Comparison of ENCODE assay signal across 13 cellular contexts in the genomic region with DNA sequence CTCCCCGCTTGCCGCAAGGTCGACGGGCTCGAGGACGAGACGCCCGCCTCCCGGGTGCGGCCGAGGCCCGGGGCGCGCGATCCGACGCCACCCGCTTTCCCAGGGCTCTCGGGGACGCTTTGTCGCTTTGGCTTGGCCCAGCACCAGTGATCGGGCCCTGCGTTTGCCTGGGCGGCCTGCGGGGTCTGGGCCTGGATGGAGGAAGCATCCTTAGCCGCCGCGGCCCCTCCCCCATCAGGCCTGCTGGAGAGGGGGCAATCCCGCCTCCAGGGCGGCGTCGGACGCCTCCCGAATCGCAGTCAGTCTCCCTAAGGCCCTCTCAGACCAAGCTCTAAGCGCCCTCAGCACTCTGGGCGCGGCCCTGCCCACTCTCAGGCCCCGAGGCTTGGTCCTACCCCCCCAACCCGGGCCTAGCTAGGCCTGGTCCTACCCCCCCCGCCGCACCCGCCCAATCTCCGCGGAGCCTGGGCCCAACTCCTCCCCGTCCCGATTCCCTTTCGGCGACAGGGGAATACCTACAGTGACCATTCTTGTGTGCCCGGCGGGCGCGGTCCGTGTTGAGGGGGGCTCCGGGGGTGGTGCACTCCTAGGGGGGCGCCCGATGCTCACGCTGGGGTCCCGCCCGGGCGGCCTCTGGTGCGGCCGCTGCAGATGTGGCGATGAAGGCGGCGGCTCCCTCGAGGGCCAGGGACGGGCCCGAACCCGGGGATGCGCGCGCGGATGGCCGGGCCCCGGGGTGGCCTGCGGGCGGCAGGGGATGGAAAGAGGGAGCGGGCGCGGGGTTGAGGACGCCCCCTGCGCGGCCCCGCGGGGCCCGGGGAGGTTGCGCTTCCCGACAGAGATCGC. TPM values are rescaled to one million over a fixed set of nuclear protein-coding genes. Genes with fewer than 3 reads are reported as not detected.
DNase-seq lines count a peak whose midpoint lies in the region; ATAC-seq, FAIRE-seq and TF ChIP-seq lines count a peak whose summit lies in the region.
"Had no signal": no experiment of that assay in that cellular context is flagged by ENCODE, and none has a peak within 500 bp of the region (broad histone marks: within the 10 kb centered on the region; RNA-seq: fewer than 3 reads in every experiment).

No MANE protein-coding gene starts in this region.

- peak overlapping the region in 1 of 2 experiments; percentile 54; a peak in 2 of 4 replicates for H3K4me3 ChIP-seq in SK-N-SH (ENCODE audit: low read depth in 2 of 2, low read length in 1 of 2)
- H3K4me3 ChIP-seq: SJCRH30 had no signal

- H3K9me2 ChIP-seq in SK-N-SH: no peaks in the 10 kb centered on the region

- FAIRE-seq in GM12891 (lab: Jason Lieb, UNC): no peak
- FAIRE-seq: small intestine, urothelium cell line had no signal

- DNase-seq in SK-N-SH (peak; percentile 70), NCI-H1092 treated with DMSO at 0.1 percent for 48 hours (lab: John Stamatoyannopoulos, UW) (peak; percentile 34), globus pallidus (ENCODE audit: low spot score) (peak; percentile 41), substantia nigra (lab: John Stamatoyannopoulos, UW) (peak in 27 of 49 donors; percentile 15 to 93 (median 35)), GM12891 (ENCODE audit: insufficient read length, low spot score) (no peak)
- no peak for DNase-seq in NK-92 treated with Interleukin-12 subunit alpha and Interleukin-12 subunit beta, amount 100 ng/mL, for 24 hours (lab: John Stamatoyannopoulos, UW)
- DNase-seq: activated CD4-positive, CD25-positive, alpha-beta regulatory T cell; SJCRH30 had no signal

- peaks cover 25% of the 10 kb centered on the region; the same call in 1 of the 2 replicates for H3K27me3 ChIP-seq in SK-N-SH (ENCODE audit: insufficient read depth)
- H3K27me3 ChIP-seq: SJCRH30 had no signal

- H3K36me3 ChIP-seq in SK-N-SH (replicated peaks in 1 of 2; ENCODE audit: control insufficient read depth in 1 of 2, insufficient read depth in 2 of 2, low read length in 1 of 2): no peaks in the 10 kb centered on the region
- H3K36me3 ChIP-seq: SJCRH30 had no signal

- TF ChIP-seq CTCF in SK-N-SH (IDR thresholded peaks at IDR 0.05): no peak

- TF ChIP-seq POLR2A in GM12891 (IDR thresholded peaks at IDR 0.05; ENCODE audit: low read depth, low read length): no peak

- H3K9me3 ChIP-seq in SK-N-SH: no peaks in the 10 kb centered on the region
- H3K9me3 ChIP-seq: SJCRH30 had no signal

- H3K4me2 ChIP-seq in SK-N-SH: peak overlapping the region; percentile 47

- TF ChIP-seq RAD21 in SK-N-SH (IDR thresholded peaks at IDR 0.05; ENCODE audit: low read length): no peak

- no peaks in the 10 kb centered on the region for H3K79me2 ChIP-seq in SK-N-SH (ENCODE audit: insufficient read depth)

- no peak for ATAC-seq in SK-N-SH treated with all-trans-retinoic acid at 6 μM for 48 hours
- no peak for ATAC-seq in HG02588 (IDR thresholded peaks at IDR 0.05; ENCODE audit: unreplicated experiment)

- POLR2A ChIA-PET in SK-N-SH (lab: Yijun Ruan, JAX): interaction anchor here (0.6 to 2.2 kb wide), 8 partner anchors 25 to 185 kb away, joined by 3 to 15 read pairs (median 5); a partner anchor contains a TSS

- H3K4me1 ChIP-seq in SK-N-SH (ENCODE audit: control insufficient read depth in 1 of 2, insufficient read depth in 2 of 2, low read depth in 1 of 2, low read length in 1 of 2): peaks cover 0 to 19% of the 10 kb centered on the region in 2 experiments; a peak in 1 of 4 replicates
- H3K4me1 ChIP-seq: SJCRH30 had no signal

- H2AFZ ChIP-seq in SK-N-SH (ENCODE audit: low read depth): no peak overlapping the region

- CTCF ChIA-PET in SK-N-SH (lab: Yijun Ruan, JAX): interaction anchor here (1.1 to 3.7 kb wide), 5 partner anchors 15 to 186 kb away, joined by 4 to 57 read pairs (median 5); a partner anchor contains a TSS

- 6% methylated on average over 10 of the region's 90 CpGs for WGBS in SK-N-SH (ENCODE audit: low lambda C conversion rate)

- no peak for TF ChIP-seq EP300 in SK-N-SH (IDR thresholded peaks at IDR 0.05; ENCODE audit: borderline replicate concordance in 1 of 2, low read depth in 1 of 2, low read length in 1 of 2)

- peak overlapping the region in 1 of 2 experiments; percentile 75; a peak in 2 of 4 replicates for H3K27ac ChIP-seq in SK-N-SH (ENCODE audit: low read depth in 2 of 2, low read length in 1 of 2)
- peak overlapping the region; percentile 97 for H3K27ac ChIP-seq in substantia nigra (ENCODE audit: low read depth, low read length, poor library complexity, severe bottlenecking)
- H3K27ac ChIP-seq: SJCRH30 had no signal

- H3F3A ChIP-seq in SK-N-SH (replicated peaks; ENCODE audit: insufficient read depth): no peaks in the 10 kb centered on the region

- no peaks in the 10 kb centered on the region for H4K20me1 ChIP-seq in SK-N-SH (ENCODE audit: insufficient read depth)

- no peak overlapping the region for H3K9ac ChIP-seq in SK-N-SH

TF ChIP-seq in SK-N-SH, 30 proteins besides CTCF, POLR2A, EP300 and RAD21:
- 0 out of 2 replicates have a peak, but pooled peaks have one; percentile 53 for TF ChIP-seq EZH2phosphoT487 (IDR thresholded peaks at IDR 0.05; ENCODE audit: borderline replicate concordance, low read depth)
- TF ChIP-seq, protein P1, sequence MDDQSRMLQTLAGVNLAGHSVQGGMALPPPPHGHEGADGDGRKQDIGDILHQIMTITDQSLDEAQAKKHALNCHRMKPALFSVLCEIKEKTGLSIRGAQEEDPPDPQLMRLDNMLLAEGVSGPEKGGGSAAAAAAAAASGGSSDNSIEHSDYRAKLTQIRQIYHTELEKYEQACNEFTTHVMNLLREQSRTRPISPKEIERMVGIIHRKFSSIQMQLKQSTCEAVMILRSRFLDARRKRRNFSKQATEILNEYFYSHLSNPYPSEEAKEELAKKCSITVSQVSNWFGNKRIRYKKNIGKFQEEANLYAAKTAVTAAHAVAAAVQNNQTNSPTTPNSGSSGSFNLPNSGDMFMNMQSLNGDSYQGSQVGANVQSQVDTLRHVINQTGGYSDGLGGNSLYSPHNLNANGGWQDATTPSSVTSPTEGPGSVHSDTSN (IDR thresholded peaks at IDR 0.05): no peak

TF ChIP-seq in SK-N-SH treated with all-trans-retinoic acid at 6 μM for 48 hours, 23 proteins besides CTCF, POLR2A, EP300 and RAD21 (continues in another document):
- no peak for TF ChIP-seq ISL1 (CRISPR knock-in tag; IDR thresholded peaks at IDR 0.05)
- TF ChIP-seq, protein P2, sequence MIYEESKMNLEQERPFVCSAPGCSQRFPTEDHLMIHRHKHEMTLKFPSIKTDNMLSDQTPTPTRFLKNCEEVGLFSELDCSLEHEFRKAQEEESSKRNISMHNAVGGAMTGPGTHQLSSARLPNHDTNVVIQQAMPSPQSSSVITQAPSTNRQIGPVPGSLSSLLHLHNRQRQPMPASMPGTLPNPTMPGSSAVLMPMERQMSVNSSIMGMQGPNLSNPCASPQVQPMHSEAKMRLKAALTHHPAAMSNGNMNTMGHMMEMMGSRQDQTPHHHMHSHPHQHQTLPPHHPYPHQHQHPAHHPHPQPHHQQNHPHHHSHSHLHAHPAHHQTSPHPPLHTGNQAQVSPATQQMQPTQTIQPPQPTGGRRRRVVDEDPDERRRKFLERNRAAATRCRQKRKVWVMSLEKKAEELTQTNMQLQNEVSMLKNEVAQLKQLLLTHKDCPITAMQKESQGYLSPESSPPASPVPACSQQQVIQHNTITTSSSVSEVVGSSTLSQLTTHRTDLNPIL (CRISPR knock-in tag; IDR thresholded peaks at IDR 0.05; ENCODE audit: low read depth): no peak

TF ChIP-seq in GM12891, 5 proteins besides CTCF, POLR2A, EP300 and RAD21:
- no peak for TF ChIP-seq SPI1 (IDR thresholded peaks at IDR 0.05; ENCODE audit: low read depth, low read length)
- no peak for TF ChIP-seq PAX5 (IDR thresholded peaks at IDR 0.05; ENCODE audit: insufficient read depth, low read length, severe bottlenecking)
- no peak for TF ChIP-seq POU2F2 (IDR thresholded peaks at IDR 0.05; ENCODE audit: low read depth, low read length)
- no peak for TF ChIP-seq TAF1 (IDR thresholded peaks at IDR 0.05; ENCODE audit: low read depth, low read length)
- no peak for TF ChIP-seq POLR2AphosphoS5 (IDR thresholded peaks at IDR 0.05; ENCODE audit: low read depth, low read length)

RNA-seq across cellular contexts. Expression of a gene that starts 0.5 kb away (rescaled TPM):
- polyA plus RNA-seq in SK-N-SH (2012; rRNA removed): 0.48 and 0.68 TPM in 2 replicates
- 0.67 and 1.5 TPM in 2 replicates for polyA plus RNA-seq in SK-N-SH (2012; cell fraction: cytosol; rRNA removed)
- polyA plus RNA-seq in SK-N-SH (2012; cell fraction: nucleus; rRNA removed): 1.0 and 1.6 TPM in 2 replicates
- polyA plus RNA-seq in GM12891 (2012; ENCODE audit: low read depth, missing spikeins): 0.26 TPM
- polyA plus RNA-seq: BJ had no signal

RNA-seq across cellular contexts. Expression of a gene that starts 25.3 kb away (rescaled TPM):
- polyA plus RNA-seq in SK-N-SH (2012; rRNA removed): 14.5 and 14.7 TPM in 2 replicates
- 7.2 and 10.5 TPM in 2 replicates for polyA plus RNA-seq in SK-N-SH (2012; cell fraction: cytosol; rRNA removed)
- polyA plus RNA-seq in SK-N-SH (2012; cell fraction: nucleus; rRNA removed): 41.9 and 44.2 TPM in 2 replicates
- 6.6 TPM for polyA plus RNA-seq in GM12891 (2012; ENCODE audit: low read depth, missing spikeins)

RNA-seq across cellular contexts. Expression of a gene that starts 44.9 kb away (rescaled TPM):
- 198 and 502 TPM in 2 replicates for polyA plus RNA-seq in SK-N-SH (2012; rRNA removed)
- polyA plus RNA-seq in SK-N-SH (2012; cell fraction: cytosol; rRNA removed): 245 and 294 TPM in 2 replicates
- polyA plus RNA-seq in SK-N-SH (2012; cell fraction: nucleus; rRNA removed): 658 and 734 TPM in 2 replicates
- 168 TPM for polyA plus RNA-seq in GM12891 (2012; ENCODE audit: low read depth, missing spikeins)

RNA-seq across cellular contexts. Expression of a gene that starts 45.4 kb away (rescaled TPM):
- 3.2 and 4.2 TPM in 2 replicates for polyA plus RNA-seq in SK-N-SH (2012; rRNA removed)
- 2.1 and 2.3 TPM in 2 replicates for polyA plus RNA-seq in SK-N-SH (2012; cell fraction: cytosol; rRNA removed)
- polyA plus RNA-seq in SK-N-SH (2012; cell fraction: nucleus; rRNA removed): 6.9 and 7.8 TPM in 2 replicates
- polyA plus RNA-seq in GM12891 (2012; ENCODE audit: low read depth, missing spikeins): 0.23 TPM

RNA-seq across cellular contexts. Expression of a gene that starts 48.6 kb away (rescaled TPM):
- 35.6 and 43.8 TPM in 2 replicates for polyA plus RNA-seq in SK-N-SH (2012; rRNA removed)
- 20.7 and 27.9 TPM in 2 replicates for polyA plus RNA-seq in SK-N-SH (2012; cell fraction: cytosol; rRNA removed)
- 72.2 and 94.5 TPM in 2 replicates for polyA plus RNA-seq in SK-N-SH (2012; cell fraction: nucleus; rRNA removed)
- polyA plus RNA-seq in GM12891 (2012; ENCODE audit: low read depth, missing spikeins): 27.1 TPM

Comparison
In these comparisons a context has a peak if more than half of its experiments do, and no peak if none do; other contexts are left out.
1. DNase-seq: peak in SK-N-SH (single experiment), NCI-H1092 treated with DMSO at 0.1 percent for 48 hours (single experiment), globus pallidus (single experiment) and substantia nigra (27 of 49); none in NK-92 treated with Interleukin-12 subunit alpha and Interleukin-12 subunit beta, amount 100 ng/mL, for 24 hours (single experiment) and GM12891 (single experiment).